Comparison of ENCODE assay signal across 32 cellular contexts in the genomic region with DNA sequence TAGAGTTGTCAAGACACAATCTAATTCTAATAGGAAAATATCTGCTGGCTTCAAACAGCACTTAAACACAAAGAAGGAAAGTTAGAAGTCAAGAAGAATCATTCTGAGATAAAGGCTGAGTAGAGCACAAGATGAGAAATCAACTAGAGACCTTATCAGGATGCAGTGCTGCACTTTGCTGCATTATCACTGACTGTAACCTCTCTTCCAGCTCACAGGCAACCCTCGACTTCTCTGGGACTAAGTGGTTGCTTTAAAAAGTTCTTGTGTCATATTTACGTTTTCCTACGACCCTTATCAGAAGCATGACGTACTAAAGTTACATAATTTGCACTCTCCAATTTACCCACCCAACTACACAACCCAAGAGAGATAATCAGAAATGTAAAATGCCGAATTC.
"Had no signal": no experiment of that assay in that cellular context is flagged by ENCODE, and none has a peak within 500 bp of the region (broad histone marks: within the 10 kb centered on the region; RNA-seq: fewer than 3 reads in every experiment).

No MANE protein-coding gene starts in this region.

- H3K9me3 ChIP-seq: ascending aorta, SJCRH30 had no signal

- H3K27ac ChIP-seq: ascending aorta, KMS-11, SJCRH30, SK-N-MC, WERI-Rb-1 had no signal

- H3K27me3 ChIP-seq: ascending aorta, SJCRH30 had no signal

- H3K4me1 ChIP-seq: ascending aorta had no signal

- H3K9me3 Mint-ChIP-seq: activated CD4-positive, alpha-beta memory T cell treated with anti-CD3 and anti-CD28 coated beads, Interleukin-2, amount 10 ng/mL, durations not matched to agents 7 days and 5 days; activated naive CD8-positive, alpha-beta T cell treated with anti-CD3 and anti-CD28 coated beads for 36 hours had no signal

- H3K27me3 Mint-ChIP-seq: activated CD4-positive, alpha-beta memory T cell treated with anti-CD3 and anti-CD28 coated beads, Interleukin-2, amount 10 ng/mL, durations not matched to agents 7 days and 5 days; activated CD8-positive, alpha-beta memory T cell treated with anti-CD3 and anti-CD28 coated beads, Interleukin-2, amount 10 ng/mL, durations not matched to agents 7 days and 5 days; activated naive CD8-positive, alpha-beta T cell treated with anti-CD3 and anti-CD28 coated beads for 36 hours had no signal

- H3K4me3 Mint-ChIP-seq: activated CD4-positive, alpha-beta memory T cell treated with anti-CD3 and anti-CD28 coated beads, Interleukin-2, amount 10 ng/mL, durations not matched to agents 7 days and 5 days; activated CD8-positive, alpha-beta memory T cell treated with anti-CD3 and anti-CD28 coated beads, Interleukin-2, amount 10 ng/mL, durations not matched to agents 7 days and 5 days; activated naive CD8-positive, alpha-beta T cell treated with anti-CD3 and anti-CD28 coated beads for 36 hours had no signal

- H3K27ac Mint-ChIP-seq: activated CD4-positive, alpha-beta memory T cell treated with anti-CD3 and anti-CD28 coated beads, Interleukin-2, amount 10 ng/mL, durations not matched to agents 7 days and 5 days; activated CD8-positive, alpha-beta memory T cell treated with anti-CD3 and anti-CD28 coated beads, Interleukin-2, amount 10 ng/mL, durations not matched to agents 7 days and 5 days; activated naive CD8-positive, alpha-beta T cell treated with anti-CD3 and anti-CD28 coated beads for 36 hours had no signal

- H3K36me3 ChIP-seq: ascending aorta, SJCRH30, WERI-Rb-1 had no signal

- H3K4me3 ChIP-seq: ascending aorta, SJCRH30, SK-N-MC had no signal

- DNase-seq: activated CD4-positive, alpha-beta memory T cell treated with anti-CD3 and anti-CD28 coated beads, Interleukin-2, amount 10 ng/mL, durations not matched to agents 7 days and 5 days; activated CD4-positive, alpha-beta T cell treated with anti-CD3 and anti-CD28 coated beads for 1 hour; activated CD4-positive, alpha-beta T cell treated with anti-CD3 and anti-CD28 coated beads for 48 hours; activated CD4-positive, CD25-positive, alpha-beta regulatory T cell; activated CD8-positive, alpha-beta memory T cell treated with anti-CD3 and anti-CD28 coated beads for 24 hours; activated CD8-positive, alpha-beta memory T cell treated with anti-CD3 and anti-CD28 coated beads, Interleukin-2, amount 10 ng/mL, durations not matched to agents 7 days and 5 days; activated CD8-positive, alpha-beta memory T cell treated with anti-CD3 and anti-CD28 coated beads, Interleukin-2, amount 50 U/mL, for 48 hours; activated effector memory CD4-positive, alpha-beta T cell treated with anti-CD3 and anti-CD28 coated beads, Interleukin-2, amount 50 U/mL, for 16 hours; activated naive CD4-positive, alpha-beta T cell; activated naive CD4-positive, alpha-beta T cell treated with anti-CD3 and anti-CD28 coated beads, Interleukin-2, amount 50 U/mL, for 16 hours; activated naive CD8-positive, alpha-beta T cell treated with anti-CD3 and anti-CD28 coated beads for 36 hours; activated T-cell treated with anti-CD3 and anti-CD28 coated beads, Interleukin-2, amount 50 U/mL, for 48 hours; amniotic stem cell; caudate nucleus; cerebellar nuclear complex; MM.1S; MV-4-11; NCI-H1092; NCI-H1436 treated with DMSO at 0.1 percent for 48 hours; NCI-H187 treated with DMSO at 0.1 percent for 48 hours; NCI-H2081; NCI-H2171 treated with DMSO at 0.1 percent for 48 hours; NCI-H2227 treated with DMSO at 0.1 percent for 48 hours; NCI-H446; NCI-H524 treated with DMSO at 0.1 percent for 48 hours; SHP77; SJCRH30; T1000; WERI-Rb-1 had no signal
